ENCODE assay signal across 1 cellular context in the genomic region with DNA sequence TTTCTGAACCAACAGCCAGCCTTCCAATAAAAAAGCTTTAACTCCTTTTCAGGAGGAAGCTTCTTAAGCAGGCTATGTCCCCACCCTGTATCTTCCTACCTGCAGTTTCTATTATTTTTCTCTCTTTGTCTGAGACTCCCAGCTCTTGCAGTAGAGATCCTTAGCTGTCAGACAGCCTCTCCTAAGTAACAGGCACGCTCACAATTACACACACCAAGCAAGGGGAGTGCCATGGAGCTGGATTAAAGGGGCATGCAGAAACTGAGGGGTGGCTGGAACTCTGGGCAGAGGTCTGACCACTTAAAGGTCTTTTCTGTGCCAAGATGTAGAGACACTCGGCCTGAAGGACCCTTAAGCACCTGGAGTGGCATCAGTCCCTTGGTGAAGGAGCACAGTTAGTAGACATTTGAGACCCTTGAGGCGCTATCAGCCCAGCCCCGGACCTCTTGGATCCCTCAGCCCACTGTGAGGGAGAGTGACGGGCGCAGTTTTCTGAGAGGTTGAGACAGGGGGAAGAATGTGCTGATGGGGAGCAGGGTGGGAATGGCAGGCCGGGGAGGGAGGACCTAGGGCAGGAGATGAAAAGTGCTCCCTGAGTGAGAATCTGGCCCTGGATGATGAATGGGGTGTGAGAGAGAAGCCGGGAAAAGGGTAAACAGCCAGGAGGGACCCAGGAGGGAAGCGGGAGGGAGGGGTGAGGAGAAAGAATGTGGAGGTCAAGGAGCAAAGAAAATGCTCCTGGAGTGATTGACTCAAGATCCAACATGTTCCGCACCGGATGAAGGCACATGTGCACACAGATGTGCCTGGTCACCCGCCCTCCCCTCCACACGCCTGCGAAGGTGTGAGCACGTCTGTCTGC.
TF ChIP-seq lines count a peak whose summit lies in the region.

No MANE protein-coding gene starts in this region.

TF ChIP-seq in GM23338, 12 proteins besides CTCF, POLR2A, EP300 and RAD21 (continued from another document):
- TF ChIP-seq, protein P1, sequence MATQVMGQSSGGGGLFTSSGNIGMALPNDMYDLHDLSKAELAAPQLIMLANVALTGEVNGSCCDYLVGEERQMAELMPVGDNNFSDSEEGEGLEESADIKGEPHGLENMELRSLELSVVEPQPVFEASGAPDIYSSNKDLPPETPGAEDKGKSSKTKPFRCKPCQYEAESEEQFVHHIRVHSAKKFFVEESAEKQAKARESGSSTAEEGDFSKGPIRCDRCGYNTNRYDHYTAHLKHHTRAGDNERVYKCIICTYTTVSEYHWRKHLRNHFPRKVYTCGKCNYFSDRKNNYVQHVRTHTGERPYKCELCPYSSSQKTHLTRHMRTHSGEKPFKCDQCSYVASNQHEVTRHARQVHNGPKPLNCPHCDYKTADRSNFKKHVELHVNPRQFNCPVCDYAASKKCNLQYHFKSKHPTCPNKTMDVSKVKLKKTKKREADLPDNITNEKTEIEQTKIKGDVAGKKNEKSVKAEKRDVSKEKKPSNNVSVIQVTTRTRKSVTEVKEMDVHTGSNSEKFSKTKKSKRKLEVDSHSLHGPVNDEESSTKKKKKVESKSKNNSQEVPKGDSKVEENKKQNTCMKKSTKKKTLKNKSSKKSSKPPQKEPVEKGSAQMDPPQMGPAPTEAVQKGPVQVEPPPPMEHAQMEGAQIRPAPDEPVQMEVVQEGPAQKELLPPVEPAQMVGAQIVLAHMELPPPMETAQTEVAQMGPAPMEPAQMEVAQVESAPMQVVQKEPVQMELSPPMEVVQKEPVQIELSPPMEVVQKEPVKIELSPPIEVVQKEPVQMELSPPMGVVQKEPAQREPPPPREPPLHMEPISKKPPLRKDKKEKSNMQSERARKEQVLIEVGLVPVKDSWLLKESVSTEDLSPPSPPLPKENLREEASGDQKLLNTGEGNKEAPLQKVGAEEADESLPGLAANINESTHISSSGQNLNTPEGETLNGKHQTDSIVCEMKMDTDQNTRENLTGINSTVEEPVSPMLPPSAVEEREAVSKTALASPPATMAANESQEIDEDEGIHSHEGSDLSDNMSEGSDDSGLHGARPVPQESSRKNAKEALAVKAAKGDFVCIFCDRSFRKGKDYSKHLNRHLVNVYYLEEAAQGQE (IDR thresholded peaks at IDR 0.05; ENCODE audit: unreplicated experiment): no peak
- TF ChIP-seq, protein P2, sequence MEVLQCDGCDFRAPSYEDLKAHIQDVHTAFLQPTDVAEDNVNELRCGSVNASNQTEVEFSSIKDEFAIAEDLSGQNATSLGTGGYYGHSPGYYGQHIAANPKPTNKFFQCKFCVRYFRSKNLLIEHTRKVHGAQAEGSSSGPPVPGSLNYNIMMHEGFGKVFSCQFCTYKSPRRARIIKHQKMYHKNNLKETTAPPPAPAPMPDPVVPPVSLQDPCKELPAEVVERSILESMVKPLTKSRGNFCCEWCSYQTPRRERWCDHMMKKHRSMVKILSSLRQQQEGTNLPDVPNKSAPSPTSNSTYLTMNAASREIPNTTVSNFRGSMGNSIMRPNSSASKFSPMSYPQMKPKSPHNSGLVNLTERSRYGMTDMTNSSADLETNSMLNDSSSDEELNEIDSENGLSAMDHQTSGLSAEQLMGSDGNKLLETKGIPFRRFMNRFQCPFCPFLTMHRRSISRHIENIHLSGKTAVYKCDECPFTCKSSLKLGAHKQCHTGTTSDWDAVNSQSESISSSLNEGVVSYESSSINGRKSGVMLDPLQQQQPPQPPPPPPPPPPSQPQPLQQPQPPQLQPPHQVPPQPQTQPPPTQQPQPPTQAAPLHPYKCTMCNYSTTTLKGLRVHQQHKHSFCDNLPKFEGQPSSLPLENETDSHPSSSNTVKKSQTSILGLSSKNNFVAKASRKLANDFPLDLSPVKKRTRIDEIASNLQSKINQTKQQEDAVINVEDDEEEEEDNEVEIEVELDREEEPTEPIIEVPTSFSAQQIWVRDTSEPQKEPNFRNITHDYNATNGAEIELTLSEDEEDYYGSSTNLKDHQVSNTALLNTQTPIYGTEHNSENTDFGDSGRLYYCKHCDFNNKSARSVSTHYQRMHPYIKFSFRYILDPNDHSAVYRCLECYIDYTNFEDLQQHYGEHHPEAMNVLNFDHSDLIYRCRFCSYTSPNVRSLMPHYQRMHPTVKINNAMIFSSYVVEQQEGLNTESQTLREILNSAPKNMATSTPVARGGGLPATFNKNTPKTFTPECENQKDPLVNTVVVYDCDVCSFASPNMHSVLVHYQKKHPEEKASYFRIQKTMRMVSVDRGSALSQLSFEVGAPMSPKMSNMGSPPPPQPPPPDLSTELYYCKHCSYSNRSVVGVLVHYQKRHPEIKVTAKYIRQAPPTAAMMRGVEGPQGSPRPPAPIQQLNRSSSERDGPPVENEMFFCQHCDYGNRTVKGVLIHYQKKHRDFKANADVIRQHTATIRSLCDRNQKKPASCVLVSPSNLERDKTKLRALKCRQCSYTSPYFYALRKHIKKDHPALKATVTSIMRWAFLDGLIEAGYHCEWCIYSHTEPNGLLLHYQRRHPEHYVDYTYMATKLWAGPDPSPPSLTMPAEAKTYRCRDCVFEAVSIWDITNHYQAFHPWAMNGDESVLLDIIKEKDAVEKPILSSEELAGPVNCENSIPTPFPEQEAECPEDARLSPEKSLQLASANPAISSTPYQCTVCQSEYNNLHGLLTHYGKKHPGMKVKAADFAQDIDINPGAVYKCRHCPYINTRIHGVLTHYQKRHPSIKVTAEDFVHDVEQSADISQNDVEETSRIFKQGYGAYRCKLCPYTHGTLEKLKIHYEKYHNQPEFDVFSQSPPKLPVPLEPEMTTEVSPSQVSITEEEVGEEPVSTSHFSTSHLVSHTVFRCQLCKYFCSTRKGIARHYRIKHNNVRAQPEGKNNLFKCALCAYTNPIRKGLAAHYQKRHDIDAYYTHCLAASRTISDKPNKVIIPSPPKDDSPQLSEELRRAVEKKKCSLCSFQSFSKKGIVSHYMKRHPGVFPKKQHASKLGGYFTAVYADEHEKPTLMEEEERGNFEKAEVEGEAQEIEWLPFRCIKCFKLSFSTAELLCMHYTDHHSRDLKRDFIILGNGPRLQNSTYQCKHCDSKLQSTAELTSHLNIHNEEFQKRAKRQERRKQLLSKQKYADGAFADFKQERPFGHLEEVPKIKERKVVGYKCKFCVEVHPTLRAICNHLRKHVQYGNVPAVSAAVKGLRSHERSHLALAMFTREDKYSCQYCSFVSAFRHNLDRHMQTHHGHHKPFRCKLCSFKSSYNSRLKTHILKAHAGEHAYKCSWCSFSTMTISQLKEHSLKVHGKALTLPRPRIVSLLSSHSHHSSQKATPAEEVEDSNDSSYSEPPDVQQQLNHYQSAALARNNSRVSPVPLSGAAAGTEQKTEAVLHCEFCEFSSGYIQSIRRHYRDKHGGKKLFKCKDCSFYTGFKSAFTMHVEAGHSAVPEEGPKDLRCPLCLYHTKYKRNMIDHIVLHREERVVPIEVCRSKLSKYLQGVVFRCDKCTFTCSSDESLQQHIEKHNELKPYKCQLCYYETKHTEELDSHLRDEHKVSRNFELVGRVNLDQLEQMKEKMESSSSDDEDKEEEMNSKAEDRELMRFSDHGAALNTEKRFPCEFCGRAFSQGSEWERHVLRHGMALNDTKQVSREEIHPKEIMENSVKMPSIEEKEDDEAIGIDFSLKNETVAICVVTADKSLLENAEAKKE (CRISPR knock-in tag; IDR thresholded peaks at IDR 0.05): no peak
